ENCODE assay signal across 19 cellular contexts in genomic region chr1:177794316-177794991, GRCh38.
DNase-seq lines count a peak whose midpoint lies in the region; ATAC-seq and TF ChIP-seq lines count a peak whose summit lies in the region.
"Had no signal": no experiment of that assay in that cellular context is flagged by ENCODE, and none has a peak within 500 bp of the region (broad histone marks: within the 10 kb centered on the region; RNA-seq: fewer than 3 reads in every experiment).

No MANE protein-coding gene starts in this region.

- no peak overlapping the region for H3K4me2 ChIP-seq in osteoblast (ENCODE audit: insufficient read depth, low read length)
- H3K4me2 ChIP-seq: BLaER1 had no signal

- H3K4me3 ChIP-seq in GM08714 (ENCODE audit: low read length), result peak overlapping the region; percentile 30; the same call in 1 of the 2 replicates
- no peak overlapping the region for H3K4me3 ChIP-seq in lower leg skin (ENCODE audit: low read depth, poor library complexity, severe bottlenecking)
- no peak overlapping the region for H3K4me3 ChIP-seq in osteoblast (ENCODE audit: insufficient read depth, low read length)
- H3K4me3 ChIP-seq: BLaER1, esophagus squamous epithelium, ovary, thoracic aorta had no signal

- no peak for TF ChIP-seq POLR2A in lower leg skin (IDR thresholded peaks at IDR 0.05)

- H3K9me3 ChIP-seq in osteoblast (ENCODE audit: low read depth, low read length), result no peaks in the 10 kb centered on the region
- H3K9me3 ChIP-seq: esophagus squamous epithelium, ovary, thoracic aorta had no signal

- H3K36me3 ChIP-seq in osteoblast (ENCODE audit: insufficient read depth, low read length), result no peaks in the 10 kb centered on the region
- H3K36me3 ChIP-seq: BLaER1, esophagus squamous epithelium, ovary, thoracic aorta had no signal

- H3K36me3 Mint-ChIP-seq in activated naive CD8-positive, alpha-beta T cell treated with anti-CD3 and anti-CD28 coated beads for 36 hours, result no peaks in the 10 kb centered on the region
- H3K36me3 Mint-ChIP-seq: brain had no signal

- no peaks in the 10 kb centered on the region for H3K79me2 ChIP-seq in osteoblast (ENCODE audit: insufficient read depth, low read length)

- no peaks in the 10 kb centered on the region for H3K4me1 Mint-ChIP-seq in activated naive CD8-positive, alpha-beta T cell treated with anti-CD3 and anti-CD28 coated beads for 36 hours

- H3K27me3 ChIP-seq in osteoblast (ENCODE audit: insufficient read depth, low read length), result no peaks in the 10 kb centered on the region
- H3K27me3 ChIP-seq: BLaER1, esophagus squamous epithelium, ovary had no signal

- H2AFZ ChIP-seq in osteoblast (ENCODE audit: low read length), result no peak overlapping the region

- peaks cover 8% of the 10 kb centered on the region for H3K27me3 Mint-ChIP-seq in activated naive CD8-positive, alpha-beta T cell treated with anti-CD3 and anti-CD28 coated beads for 36 hours

- H3K4me3 Mint-ChIP-seq in activated naive CD8-positive, alpha-beta T cell treated with anti-CD3 and anti-CD28 coated beads for 36 hours, result no peak overlapping the region
- H3K4me3 Mint-ChIP-seq: brain had no signal

- TF ChIP-seq CTCF in lower leg skin (IDR thresholded peaks at IDR 0.05) (no peak), osteoblast (IDR thresholded peaks at IDR 0.05; ENCODE audit: extremely low read depth, low read depth, low read length) (no peak)

- no peaks in the 10 kb centered on the region for H3K4me1 ChIP-seq in osteoblast (ENCODE audit: insufficient read depth, low read length)
- H3K4me1 ChIP-seq: BLaER1, esophagus squamous epithelium had no signal

- H4K20me1 ChIP-seq in osteoblast (ENCODE audit: insufficient read depth, low read length), result no peaks in the 10 kb centered on the region
- H4K20me1 ChIP-seq: BLaER1 had no signal

- no peak overlapping the region for H3K27ac Mint-ChIP-seq in activated naive CD8-positive, alpha-beta T cell treated with anti-CD3 and anti-CD28 coated beads for 36 hours

- H3K27ac ChIP-seq in osteoblast (ENCODE audit: low read depth, low read length), result no peak overlapping the region
- H3K27ac ChIP-seq: BLaER1, esophagus squamous epithelium, ovary, thoracic aorta had no signal

- ATAC-seq in GM19452 (IDR thresholded peaks at IDR 0.05; ENCODE audit: unreplicated experiment), result peak; percentile 45
- ATAC-seq: Right ventricle myocardium inferior had no signal

- WGBS in lower leg skin, 2 donors, result 49 to 51% methylated on average over 3 of the region's 3 CpGs

- intact Hi-C loops in lower leg skin (cut with DNase I; ENCODE audit: low total_unique reads), result no loop called here

- DNase-seq in NCI-H2227 treated with DMSO at 0.1 percent for 48 hours (lab: John Stamatoyannopoulos, UW) (peak; percentile 72), kidney glomerular epithelial cell (lab: John Stamatoyannopoulos, UW) (peak; percentile 21), lower leg skin (ENCODE audit: low spot score in 2 of 2) (no peak), SKM-1 treated with dmso at 0.1 percent for 144 hours (lab: John Stamatoyannopoulos, UW; ENCODE audit: unreplicated experiment) (no peak), osteoblast (ENCODE audit: insufficient read length, low spot score, missing footprints) (no peak)
- no peak for DNase-seq in activated naive CD8-positive, alpha-beta T cell treated with anti-CD3 and anti-CD28 coated beads for 36 hours
- DNase-seq: activated CD4-positive, alpha-beta T cell treated with anti-CD3 and anti-CD28 coated beads for 4 hours; effector memory CD4-positive, alpha-beta T cell; esophagus squamous epithelium; KBM-7; NCI-H146; ovary; stimulated activated naive CD4-positive, alpha-beta T cell had no signal

- H3K9me3 Mint-ChIP-seq in activated naive CD8-positive, alpha-beta T cell treated with anti-CD3 and anti-CD28 coated beads for 36 hours, result peaks cover 1% of the 10 kb centered on the region

Comparison
In these comparisons a context has a peak if more than half of its experiments do, and no peak if none do; other contexts are left out.
1. DNase-seq: peak in NCI-H2227 treated with DMSO at 0.1 percent for 48 hours (single experiment) and kidney glomerular epithelial cell (single experiment); none in lower leg skin (0 of 2), activated naive CD8-positive, alpha-beta T cell treated with anti-CD3 and anti-CD28 coated beads for 36 hours (single experiment), SKM-1 treated with dmso at 0.1 percent for 144 hours (single experiment) and osteoblast (single experiment).